27 cellular contexts compared by ENCODE assay signal in the genomic region with DNA sequence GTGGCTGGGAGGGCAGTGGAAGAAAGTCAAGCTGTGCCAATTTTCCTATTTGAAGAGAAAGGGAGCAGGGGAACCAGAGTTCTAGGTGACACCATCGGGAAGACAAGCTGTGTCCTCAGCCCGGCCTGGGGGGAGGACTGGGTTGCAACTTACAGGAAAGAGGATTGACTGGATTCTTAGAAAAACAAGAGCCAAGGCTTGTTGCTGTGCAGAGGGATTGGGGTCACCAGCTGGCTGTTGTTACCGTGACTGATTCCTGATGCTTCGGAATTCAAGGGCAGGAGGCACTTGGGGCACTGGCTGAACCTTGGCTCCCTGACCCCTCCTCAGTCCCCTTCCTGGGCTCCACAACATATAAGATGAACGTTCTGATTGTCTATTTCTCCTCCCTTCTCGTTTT. TPM values are rescaled to one million over a fixed set of nuclear protein-coding genes. Genes with fewer than 3 reads are reported as not detected.
"Had no signal": no experiment of that assay in that cellular context is flagged by ENCODE, and none has a peak within 500 bp of the region (broad histone marks: within the 10 kb centered on the region; RNA-seq: fewer than 3 reads in every experiment).

No MANE protein-coding gene starts in this region.

- ATAC-seq: activated naive CD8-positive, alpha-beta T cell treated with anti-CD3 and anti-CD28 coated beads, Interleukin-2, amount 50 U/mL, for 24 hours; activated T-cell treated with anti-CD3 and anti-CD28 coated beads, Interleukin-2, amount 50 U/mL, for 4 hours; activated T-helper 17 cell treated with anti-CD3 and anti-CD28 coated beads, Interleukin-2, amount 50 U/mL, for 72 hours; body of pancreas; esophagus mucosa; WTC11 had no signal

- H3K4me3 ChIP-seq: adrenal gland, body of pancreas, colonic mucosa had no signal

- DNase-seq: activated CD4-positive, alpha-beta memory T cell treated with anti-CD3 and anti-CD28 coated beads, Interleukin-2, amount 10 ng/mL, durations not matched to agents 7 days and 5 days; activated CD4-positive, alpha-beta T cell treated with anti-CD3 and anti-CD28 coated beads for 1 hour; activated CD4-positive, alpha-beta T cell treated with anti-CD3 and anti-CD28 coated beads for 4 hours; activated CD4-positive, alpha-beta T cell treated with anti-CD3 and anti-CD28 coated beads, Interleukin-2, amount 10 ng/mL, durations not matched to agents 7 days and 5 days; activated CD4-positive, alpha-beta T cell treated with anti-CD3 and anti-CD28 coated beads, Interleukin-2, amount 50 U/mL, for 4 hours; activated CD8-positive, alpha-beta memory T cell treated with anti-CD3 and anti-CD28 coated beads for 24 hours; activated effector memory CD4-positive, alpha-beta T cell treated with anti-CD3 and anti-CD28 coated beads, Interleukin-2, amount 50 U/mL, for 16 hours; activated naive CD4-positive, alpha-beta T cell treated with anti-CD3 and anti-CD28 coated beads for 36 hours; activated naive CD8-positive, alpha-beta T cell treated with anti-CD3 and anti-CD28 coated beads for 36 hours; activated naive CD8-positive, alpha-beta T cell treated with anti-CD3 and anti-CD28 coated beads, Interleukin-2, amount 50 U/mL, for 24 hours; activated T-cell treated with anti-CD3 and anti-CD28 coated beads, Interleukin-2, amount 50 U/mL, for 4 hours; adrenal gland; amygdala; aorta; body of pancreas; caudate nucleus; cerebellar nuclear complex; colonic mucosa; effector memory CD4-positive, alpha-beta T cell; endodermal cell; foreskin fibroblast; head of caudate nucleus; T-helper 2 cell had no signal

- H3K27ac ChIP-seq: adrenal gland, body of pancreas, colonic mucosa had no signal

- H3K36me3 Mint-ChIP-seq: activated naive CD4-positive, alpha-beta T cell treated with anti-CD3 and anti-CD28 coated beads, Interleukin-2, amount 50 U/mL, for 24 hours; activated naive CD8-positive, alpha-beta T cell treated with anti-CD3 and anti-CD28 coated beads for 36 hours; WTC11 had no signal

- H3K4me1 Mint-ChIP-seq: activated CD4-positive, alpha-beta memory T cell treated with anti-CD3 and anti-CD28 coated beads, Interleukin-2, amount 10 ng/mL, durations not matched to agents 7 days and 5 days; activated naive CD4-positive, alpha-beta T cell treated with anti-CD3 and anti-CD28 coated beads, Interleukin-2, amount 50 U/mL, for 24 hours; activated naive CD8-positive, alpha-beta T cell treated with anti-CD3 and anti-CD28 coated beads for 36 hours; activated naive CD8-positive, alpha-beta T cell treated with anti-CD3 and anti-CD28 coated beads, Interleukin-2, amount 50 U/mL, for 24 hours; activated T-helper 17 cell treated with anti-CD3 and anti-CD28 coated beads, Interleukin-2, amount 50 U/mL, for 72 hours; endodermal cell; WTC11 had no signal

- H3K36me3 ChIP-seq: adrenal gland, colonic mucosa had no signal

- H3K9me3 ChIP-seq: adrenal gland, body of pancreas, colonic mucosa had no signal

- H3K27me3 ChIP-seq: adrenal gland, body of pancreas, colonic mucosa had no signal

- H3K4me3 Mint-ChIP-seq: activated CD4-positive, alpha-beta memory T cell treated with anti-CD3 and anti-CD28 coated beads, Interleukin-2, amount 10 ng/mL, durations not matched to agents 7 days and 5 days; activated CD4-positive, alpha-beta T cell treated with anti-CD3 and anti-CD28 coated beads, Interleukin-2, amount 10 ng/mL, durations not matched to agents 7 days and 5 days; activated naive CD4-positive, alpha-beta T cell treated with anti-CD3 and anti-CD28 coated beads for 36 hours; activated naive CD4-positive, alpha-beta T cell treated with anti-CD3 and anti-CD28 coated beads, Interleukin-2, amount 50 U/mL, for 24 hours; activated naive CD8-positive, alpha-beta T cell treated with anti-CD3 and anti-CD28 coated beads for 36 hours; activated naive CD8-positive, alpha-beta T cell treated with anti-CD3 and anti-CD28 coated beads, Interleukin-2, amount 50 U/mL, for 24 hours; activated T-cell treated with anti-CD3 and anti-CD28 coated beads, Interleukin-2, amount 50 U/mL, for 4 hours; activated T-helper 17 cell treated with anti-CD3 and anti-CD28 coated beads, Interleukin-2, amount 50 U/mL, for 72 hours; endodermal cell; WTC11 had no signal

- H3K27me3 Mint-ChIP-seq: activated CD4-positive, alpha-beta memory T cell treated with anti-CD3 and anti-CD28 coated beads, Interleukin-2, amount 10 ng/mL, durations not matched to agents 7 days and 5 days; activated CD4-positive, alpha-beta T cell treated with anti-CD3 and anti-CD28 coated beads, Interleukin-2, amount 10 ng/mL, durations not matched to agents 7 days and 5 days; activated T-helper 17 cell treated with anti-CD3 and anti-CD28 coated beads, Interleukin-2, amount 50 U/mL, for 72 hours had no signal

- H3K27ac Mint-ChIP-seq: activated CD4-positive, alpha-beta memory T cell treated with anti-CD3 and anti-CD28 coated beads, Interleukin-2, amount 10 ng/mL, durations not matched to agents 7 days and 5 days; activated CD4-positive, alpha-beta T cell treated with anti-CD3 and anti-CD28 coated beads, Interleukin-2, amount 10 ng/mL, durations not matched to agents 7 days and 5 days; activated naive CD4-positive, alpha-beta T cell treated with anti-CD3 and anti-CD28 coated beads for 36 hours; activated naive CD4-positive, alpha-beta T cell treated with anti-CD3 and anti-CD28 coated beads, Interleukin-2, amount 50 U/mL, for 24 hours; activated naive CD8-positive, alpha-beta T cell treated with anti-CD3 and anti-CD28 coated beads for 36 hours; activated naive CD8-positive, alpha-beta T cell treated with anti-CD3 and anti-CD28 coated beads, Interleukin-2, amount 50 U/mL, for 24 hours; activated T-helper 17 cell treated with anti-CD3 and anti-CD28 coated beads, Interleukin-2, amount 50 U/mL, for 72 hours; endodermal cell; WTC11 had no signal

- H3K4me1 ChIP-seq: adrenal gland, body of pancreas, colonic mucosa had no signal

- H3K9me3 Mint-ChIP-seq: activated CD4-positive, alpha-beta memory T cell treated with anti-CD3 and anti-CD28 coated beads, Interleukin-2, amount 10 ng/mL, durations not matched to agents 7 days and 5 days; activated CD4-positive, alpha-beta T cell treated with anti-CD3 and anti-CD28 coated beads, Interleukin-2, amount 10 ng/mL, durations not matched to agents 7 days and 5 days; activated naive CD4-positive, alpha-beta T cell treated with anti-CD3 and anti-CD28 coated beads for 36 hours; activated naive CD4-positive, alpha-beta T cell treated with anti-CD3 and anti-CD28 coated beads, Interleukin-2, amount 50 U/mL, for 24 hours; activated naive CD8-positive, alpha-beta T cell treated with anti-CD3 and anti-CD28 coated beads for 36 hours; activated naive CD8-positive, alpha-beta T cell treated with anti-CD3 and anti-CD28 coated beads, Interleukin-2, amount 50 U/mL, for 24 hours; activated T-cell treated with anti-CD3 and anti-CD28 coated beads, Interleukin-2, amount 50 U/mL, for 4 hours; activated T-helper 17 cell treated with anti-CD3 and anti-CD28 coated beads, Interleukin-2, amount 50 U/mL, for 72 hours; endodermal cell; WTC11 had no signal

RNA-seq across cellular contexts. Expression of gene MMP2, which starts 16.8 kb away (rescaled TPM):
- total RNA-seq: activated CD4-positive, alpha-beta T cell treated with anti-CD3 and anti-CD28 coated beads, Interleukin-2, amount 10 ng/mL, durations not matched to agents 7 days and 5 days; activated naive CD4-positive, alpha-beta T cell treated with anti-CD3 and anti-CD28 coated beads for 36 hours; activated naive CD8-positive, alpha-beta T cell treated with anti-CD3 and anti-CD28 coated beads for 36 hours; activated T-helper 17 cell treated with anti-CD3 and anti-CD28 coated beads, Interleukin-2, amount 50 U/mL, for 72 hours had no signal
